In genomic region chr18:49854681-49855080, GRCh38 we compare ENCODE assay signal across 16 cellular contexts. TPM values are rescaled to one million over a fixed set of nuclear protein-coding genes. Genes with fewer than 3 reads are reported as not detected.
A peak's percentile ranks its signal among the peaks of the same experiment; 100 is the strongest.
DNase-seq lines count a peak whose midpoint lies in the region; ATAC-seq and TF ChIP-seq lines count a peak whose summit lies in the region.
"Had no signal": no experiment of that assay in that cellular context is flagged by ENCODE, and none has a peak within 500 bp of the region (broad histone marks: within the 10 kb centered on the region; RNA-seq: fewer than 3 reads in every experiment).

No MANE protein-coding gene starts in this region.

- ATAC-seq in GM18498 (IDR thresholded peaks at IDR 0.05; ENCODE audit: unreplicated experiment) = no peak

- POLR2A ChIA-PET in Caco-2 (lab: Charles Lee) = no interaction called here

- H3K9me3 Mint-ChIP-seq in Caco-2 (ENCODE audit: unreplicated experiment) = no peaks in the 10 kb centered on the region
- H3K9me3 Mint-ChIP-seq: H9 had no signal

- no TSS peak for BruUV-seq in Caco-2 (replicated peaks; lab: Mats Ljungman, UMichigan)

- no peak for DNase-seq in Caco-2
- DNase-seq in M059J (ENCODE audit: low read depth) = peak; percentile 30
- DNase-seq in coronary artery (ENCODE audit: low spot score) = peak; percentile 9
- peak; percentile 47 for DNase-seq in renal cortical epithelial cell (ENCODE audit: low read depth)
- no peak for DNase-seq in mesenteric fat pad (ENCODE audit: low spot score)
- no peak for DNase-seq in activated gamma-delta T cell treated with Interleukin-2 at 50 U/mL for 16 hours
- DNase-seq: BE2C; CD4-positive, alpha-beta memory T cell; DMS153; DMS79 treated with DMSO at 0.1 percent for 48 hours; EL; GOT3; H9; IMR-90 had no signal

- no peaks in the 10 kb centered on the region for H3K27me3 Mint-ChIP-seq in Caco-2 (ENCODE audit: insufficient read depth, unreplicated experiment)
- H3K27me3 Mint-ChIP-seq: CD4-positive, alpha-beta memory T cell had no signal

- no peak for TF ChIP-seq CTCF in Caco-2 (IDR thresholded peaks at IDR 0.05; ENCODE audit: insufficient read depth in 1 of 2, low read depth in 1 of 2, low read length in 1 of 2, severe bottlenecking in 1 of 2, unreplicated experiment in 1 of 2)
- TF ChIP-seq CTCF in coronary artery (IDR thresholded peaks at IDR 0.05) = no peak

- H3K9me3 ChIP-seq in Caco-2 = no peaks in the 10 kb centered on the region
- H3K9me3 ChIP-seq: BE2C had no signal

- intact Hi-C loops in Caco-2 (cut with micrococcal nuclease; ENCODE audit: unreplicated experiment) = loop anchor here (5.0 kb wide), 2 partner anchors 42 to 57 kb away; partner anchors contain the start of gene ACAA2

- H3K36me3 Mint-ChIP-seq in Caco-2 (ENCODE audit: insufficient read depth, unreplicated experiment) = peaks cover 16% of the 10 kb centered on the region
- H3K36me3 Mint-ChIP-seq: CD4-positive, alpha-beta memory T cell had no signal

- no peaks in the 10 kb centered on the region for H3K27me3 ChIP-seq in Caco-2 (replicated peaks; ENCODE audit: control insufficient read depth, insufficient read depth, low read length)
- H3K27me3 ChIP-seq: BE2C had no signal

- H3K4me3 Mint-ChIP-seq in Caco-2 (ENCODE audit: unreplicated experiment) = no peak overlapping the region
- H3K4me3 Mint-ChIP-seq: CD4-positive, alpha-beta memory T cell; H9 had no signal

- peaks cover 5% of the 10 kb centered on the region for H3K4me1 Mint-ChIP-seq in Caco-2 (ENCODE audit: low read depth, unreplicated experiment)
- H3K4me1 Mint-ChIP-seq: CD4-positive, alpha-beta memory T cell had no signal

- H3K4me3 ChIP-seq in Caco-2 (ENCODE audit: low read depth, low read length) (no peak overlapping the region), coronary artery (no peak overlapping the region)

- CTCF ChIA-PET in Caco-2 (lab: Charles Lee) = no interaction called here

- H3K27ac ChIP-seq in coronary artery = no peak overlapping the region
- H3K27ac ChIP-seq: C4-2B had no signal

- peak overlapping the region; percentile 51 for H3K27ac Mint-ChIP-seq in Caco-2 (ENCODE audit: unreplicated experiment)
- H3K27ac Mint-ChIP-seq: H9 had no signal

- H3K4me1 ChIP-seq in Caco-2 = peaks cover 7% of the 10 kb centered on the region
- H3K4me1 ChIP-seq: BE2C had no signal

- H3K36me3 ChIP-seq in Caco-2 (ENCODE audit: control insufficient read depth, insufficient read depth, low read length) = no peaks in the 10 kb centered on the region
- H3K36me3 ChIP-seq: BE2C had no signal

RNA-seq across cellular contexts. Expression of gene ACAA2, which starts 41.3 kb away (rescaled TPM):
- total RNA-seq in Caco-2 (2022) (188 and 207 TPM in 2 replicates), renal cortical epithelial cell (66.0 and 110 TPM in 2 replicates), mesenteric fat pad (178 TPM)
- 44.2 and 59.3 TPM in 2 replicates for total RNA-seq in M059J (2014; rRNA removed; shearing (Covaris generic))

Comparison
In these comparisons a context has a peak if more than half of its experiments do, and no peak if none do; other contexts are left out.
1. DNase-seq: peak in M059J (single experiment), coronary artery (single experiment) and renal cortical epithelial cell (single experiment); none in Caco-2 (0 of 2), mesenteric fat pad (single experiment) and activated gamma-delta T cell treated with Interleukin-2 at 50 U/mL for 16 hours (single experiment).